1 cellular context compared by ENCODE assay signal in genomic region chr7:125504848-125505247, GRCh38.
TF ChIP-seq lines count a peak whose summit lies in the region.

No MANE protein-coding gene starts in this region.

TF ChIP-seq in WTC11, 78 proteins besides CTCF, POLR2A, EP300 and RAD21 (continued from another document):
- TF ChIP-seq IRF2 (CRISPR knock-in tag; IDR thresholded peaks at IDR 0.05; ENCODE audit: borderline replicate concordance, low read depth) (no peak), NFATC4 (CRISPR knock-in tag; IDR thresholded peaks at IDR 0.05) (no peak), PRRX2 (CRISPR knock-in tag; IDR thresholded peaks at IDR 0.05) (no peak), ZNF281 (CRISPR knock-in tag; IDR thresholded peaks at IDR 0.05) (no peak), ZNF138 (CRISPR knock-in tag; conservative IDR thresholded peaks at IDR 0.05) (no peak), NR3C1 (CRISPR knock-in tag; conservative IDR thresholded peaks at IDR 0.05; ENCODE audit: low read depth) (no peak), FOXK1 (CRISPR knock-in tag; IDR thresholded peaks at IDR 0.05) (no peak)
- TF ChIP-seq, protein P1, sequence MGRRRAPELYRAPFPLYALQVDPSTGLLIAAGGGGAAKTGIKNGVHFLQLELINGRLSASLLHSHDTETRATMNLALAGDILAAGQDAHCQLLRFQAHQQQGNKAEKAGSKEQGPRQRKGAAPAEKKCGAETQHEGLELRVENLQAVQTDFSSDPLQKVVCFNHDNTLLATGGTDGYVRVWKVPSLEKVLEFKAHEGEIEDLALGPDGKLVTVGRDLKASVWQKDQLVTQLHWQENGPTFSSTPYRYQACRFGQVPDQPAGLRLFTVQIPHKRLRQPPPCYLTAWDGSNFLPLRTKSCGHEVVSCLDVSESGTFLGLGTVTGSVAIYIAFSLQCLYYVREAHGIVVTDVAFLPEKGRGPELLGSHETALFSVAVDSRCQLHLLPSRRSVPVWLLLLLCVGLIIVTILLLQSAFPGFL (CRISPR knock-in tag; IDR thresholded peaks at IDR 0.05; ENCODE audit: borderline replicate concordance), result no peak
